In genomic region chr4:30973993-30974392, GRCh38 we compare ENCODE assay signal across 29 cellular contexts.
"Had no signal": no experiment of that assay in that cellular context is flagged by ENCODE, and none has a peak within 500 bp of the region (broad histone marks: within the 10 kb centered on the region; RNA-seq: fewer than 3 reads in every experiment).

No MANE protein-coding gene starts in this region.

- H3K27me3 Mint-ChIP-seq: activated naive CD4-positive, alpha-beta T cell treated with anti-CD3 and anti-CD28 coated beads, Interleukin-2, amount 50 U/mL, for 24 hours; activated T-cell treated with anti-CD3 and anti-CD28 coated beads, Interleukin-2, amount 50 U/mL, for 24 hours had no signal

- H3K4me1 Mint-ChIP-seq: activated naive CD4-positive, alpha-beta T cell treated with anti-CD3 and anti-CD28 coated beads, Interleukin-2, amount 50 U/mL, for 24 hours had no signal

- H3K4me2 ChIP-seq: PC-9 had no signal

- ATAC-seq: activated CD8-positive, alpha-beta T cell treated with anti-CD3 and anti-CD28 coated beads, Interleukin-2, amount 10 ng/mL, durations not matched to agents 7 days and 5 days; body of pancreas; Right ventricle myocardium inferior had no signal

- H3K4me3 ChIP-seq: adrenal gland, body of pancreas, breast epithelium, PC-9 had no signal

- H3K36me3 ChIP-seq: adrenal gland, breast epithelium had no signal

- H2AFZ ChIP-seq: PC-9 had no signal

- H3K4me3 Mint-ChIP-seq: activated CD8-positive, alpha-beta T cell treated with anti-CD3 and anti-CD28 coated beads, Interleukin-2, amount 10 ng/mL, durations not matched to agents 7 days and 5 days; activated naive CD4-positive, alpha-beta T cell treated with anti-CD3 and anti-CD28 coated beads, Interleukin-2, amount 50 U/mL, for 24 hours; activated T-cell treated with anti-CD3 and anti-CD28 coated beads, Interleukin-2, amount 50 U/mL, for 24 hours had no signal

- DNase-seq: activated CD4-positive, alpha-beta T cell treated with anti-CD3 and anti-CD28 coated beads for 1 hour; activated CD4-positive, alpha-beta T cell treated with anti-CD3 and anti-CD28 coated beads for 48 hours; activated CD4-positive, alpha-beta T cell treated with anti-CD3 and anti-CD28 coated beads, Interleukin-2, amount 50 U/mL, for 4 hours; activated CD4-positive, CD25-positive, alpha-beta regulatory T cell; activated CD8-positive, alpha-beta T cell treated with anti-CD3 and anti-CD28 coated beads, Interleukin-2, amount 10 ng/mL, durations not matched to agents 7 days and 5 days; activated gamma-delta T cell; activated naive CD4-positive, alpha-beta T cell treated with Interleukin-2 at 50 U/mL for 16 hours; activated T-cell treated with anti-CD3 and anti-CD28 coated beads, Interleukin-2, amount 50 U/mL, for 24 hours; adrenal gland; body of pancreas; Karpas-422; NCI-H1105; NCI-H1417 treated with DMSO at 0.1 percent for 48 hours; NCI-H1694; NCI-H1930; NCI-H2081 treated with DMSO at 0.1 percent for 48 hours; NCI-H345; NCI-H524 treated with DMSO at 0.1 percent for 48 hours; PC-9; SW 1271; T-helper 1 cell; T-helper 2 cell; T-helper 9 cell had no signal

- H3K27ac ChIP-seq: adrenal gland, body of pancreas, breast epithelium, PC-9, RWPE1, VCaP had no signal

- H3K27ac Mint-ChIP-seq: activated CD8-positive, alpha-beta T cell treated with anti-CD3 and anti-CD28 coated beads, Interleukin-2, amount 10 ng/mL, durations not matched to agents 7 days and 5 days; activated naive CD4-positive, alpha-beta T cell treated with anti-CD3 and anti-CD28 coated beads, Interleukin-2, amount 50 U/mL, for 24 hours; activated T-cell treated with anti-CD3 and anti-CD28 coated beads, Interleukin-2, amount 50 U/mL, for 24 hours; activated T-helper 2 cell treated with anti-CD3 and anti-CD28 coated beads, Interferon-gamma antibody, Interleukin-2, Interleukin-4, amounts not matched to agents 10 μg/mL and 5 μg/mL and 100 μg/mL, durations not matched to agents 14 hours and 24 hours and 36 hours had no signal

- H3K9me3 ChIP-seq: adrenal gland, body of pancreas, breast epithelium had no signal

- H3K27me3 ChIP-seq: adrenal gland, body of pancreas, breast epithelium had no signal

- H3K4me1 ChIP-seq: adrenal gland, breast epithelium had no signal

- H3K36me3 Mint-ChIP-seq: activated naive CD4-positive, alpha-beta T cell treated with anti-CD3 and anti-CD28 coated beads, Interleukin-2, amount 50 U/mL, for 24 hours had no signal
